ENCODE assay signal across 8 cellular contexts in the genomic region with DNA sequence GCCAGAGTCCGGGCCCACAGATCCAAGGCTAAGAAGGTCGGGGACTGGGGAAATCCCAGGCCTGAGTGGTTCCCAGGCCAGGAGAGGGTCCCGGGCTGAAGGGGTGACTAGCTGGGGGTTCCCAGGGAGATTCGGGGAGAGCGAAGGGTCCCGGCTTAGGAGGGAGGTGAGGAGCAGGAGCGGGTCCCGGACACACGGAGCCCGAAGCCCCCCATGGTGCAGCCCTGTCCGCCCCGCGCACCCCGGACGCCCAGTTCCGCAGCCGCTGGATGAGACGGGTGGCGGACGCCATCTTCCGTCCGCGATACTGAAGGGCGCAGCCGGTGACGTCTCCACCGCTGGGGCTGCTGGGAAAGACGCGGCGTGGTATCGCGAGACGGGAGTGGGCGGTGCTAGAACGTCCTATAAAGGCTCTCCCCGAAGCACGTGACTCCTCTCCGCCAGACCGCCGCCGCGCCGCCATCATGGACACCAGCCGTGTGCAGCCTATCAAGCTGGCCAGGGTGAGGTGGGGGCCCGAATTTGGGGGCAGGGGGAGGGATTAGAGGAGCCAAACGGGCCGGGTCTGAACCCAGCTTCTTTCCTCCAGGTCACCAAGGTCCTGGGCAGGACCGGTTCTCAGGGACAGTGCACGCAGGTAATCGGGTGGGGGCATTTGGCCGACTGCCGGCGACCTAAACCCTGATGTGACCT. TPM values are rescaled to one million over a fixed set of nuclear protein-coding genes. Genes with fewer than 3 reads are reported as not detected.
DNase-seq lines count a peak whose midpoint lies in the region; ATAC-seq and TF ChIP-seq lines count a peak whose summit lies in the region.

NDUFA7 (minus strand) TSS at position 309 of the 693 bp plus-strand sequence; CDS start at position 292, 17 bp downstream.
RPS28 (plus strand) TSS at position 430 of the 693 bp plus-strand sequence; CDS start at position 465, 35 bp downstream.

- no peaks in the 10 kb centered on the region for H3K9me3 ChIP-seq in heart left ventricle
- no peaks in the 10 kb centered on the region for H3K9me3 ChIP-seq in upper lobe of left lung

- in situ Hi-C loops in GM13976 (cut with MboI; ENCODE audit: low sequenced_read_pairs, unreplicated experiment): no loop called here

- H3K27me3 ChIP-seq in heart left ventricle: no peaks in the 10 kb centered on the region
- no peaks in the 10 kb centered on the region for H3K27me3 ChIP-seq in upper lobe of left lung

- peak within 1 kb of the TSS; percentile 89 to 97 (median 92) for H3K27ac ChIP-seq in heart left ventricle
- H3K27ac ChIP-seq in upper lobe of left lung: peak within 1 kb of the TSS; percentile 89 to 95 (median 92)

- intact Hi-C loops in T-helper 1 cell treated with Interleukin-12 subunit alpha and Interleukin-12 subunit beta and Interleukin-4 antibody, amounts not matched to agents 30 ng/mL and 1 ng/mL, for 36 hours (cut with micrococcal nuclease): loop anchor here (1.0 to 10.0 kb wide), 7 partner anchors 13 to 396 kb away; partner anchors contain the start of genes CD320, CTXN1, HNRNPM and MARCHF2
- intact Hi-C loops in heart left ventricle (cut with DNase I) (loop anchor here in 2 of 10 donors (5.0 to 10.0 kb wide), 2 partner anchors 54 to 56 kb away; no protein-coding TSS in a partner anchor), posterior vena cava (cut with DNase I) (no loop called here)

- TF ChIP-seq CTCF in GM13976 (IDR thresholded peaks at IDR 0.05; ENCODE audit: borderline replicate concordance, control extremely low read depth, extremely low read depth, insufficient read depth, missing control alignments): peak; percentile 63
- peak; percentile 17 to 60 (median 40) for TF ChIP-seq CTCF in heart left ventricle (IDR thresholded peaks at IDR 0.05)
- TF ChIP-seq CTCF in upper lobe of left lung (IDR thresholded peaks at IDR 0.05): peak in 5 of 6 experiments; percentile 40 to 86 (median 47)

- peaks cover 5 to 54% (median 38%) of the 10 kb centered on the region in 12 donors for H3K4me1 ChIP-seq in heart left ventricle
- peaks cover 34 to 42% (median 36%) of the 10 kb centered on the region in 4 donors for H3K4me1 ChIP-seq in upper lobe of left lung

- DNase-seq in GM13976 (ENCODE audit: low spot score) (peak; percentile 99), NCI-H1694 (lab: John Stamatoyannopoulos, UW) (peak; percentile 88), amniotic epithelial cell (ENCODE audit: low read depth) (peak; percentile 89), heart left ventricle (peak; percentile 96 to 99 (median 98)), posterior vena cava (ENCODE audit: low spot score) (peak; percentile 99), upper lobe of left lung (peak; percentile 95 to 97)

- ATAC-seq in HG02884 (IDR thresholded peaks at IDR 0.05; ENCODE audit: unreplicated experiment): peak; percentile 79
- peak; percentile 93 to 96 (median 95) for ATAC-seq in heart left ventricle
- ATAC-seq in upper lobe of left lung (ENCODE audit: low FRiP score in 2 of 2): peak; percentile 95 to 97

- WGBS in heart left ventricle, 4 donors: 0 to 1% (median 0%) methylated on average over 33 to 53 of the region's 53 CpGs
- 1% methylated on average over 23 to 41 of the region's 53 CpGs for WGBS in upper lobe of left lung, 2 donors

- peaks cover 0 to 35% (median 26%) of the 10 kb centered on the region in 9 donors for H3K36me3 ChIP-seq in heart left ventricle
- peaks cover 0 to 37% (median 20%) of the 10 kb centered on the region in 4 donors for H3K36me3 ChIP-seq in upper lobe of left lung

- H3K4me3 ChIP-seq in heart left ventricle: peak within 1 kb of the TSS; percentile 58 to 98 (median 79)
- peak within 1 kb of the TSS; percentile 57 to 82 (median 70) for H3K4me3 ChIP-seq in upper lobe of left lung

- peak in 1 of 4 donors; percentile 88 for TF ChIP-seq EP300 in upper lobe of left lung (IDR thresholded peaks at IDR 0.05)

- TF ChIP-seq POLR2A in heart left ventricle (IDR thresholded peaks at IDR 0.05) (peak; percentile 12 to 93), upper lobe of left lung (IDR thresholded peaks at IDR 0.05) (peak; percentile 83 to 95 (median 89))

RNA-seq across cellular contexts. Expression of gene NDUFA7, which starts in this region (rescaled TPM):
- 45.6 and 46.6 TPM in 2 replicates for total RNA-seq in T-helper 1 cell treated with Interleukin-12 subunit alpha and Interleukin-12 subunit beta and Interleukin-4 antibody, amounts not matched to agents 30 ng/mL and 1 ng/mL, for 36 hours
- total RNA-seq in heart left ventricle (100 to 1,000 TPM in 4 of 9 donors, 10 to 100 TPM in 5; 74.5 to 179 (median 93.6) TPM), posterior vena cava (10 to 100 TPM; 29.8 to 31.2 TPM), upper lobe of left lung (10 to 100 TPM; 13.6 to 50.9 (median 31.1) TPM)
- polyA plus RNA-seq in heart left ventricle: 100 to 1,000 TPM; 168 to 393 TPM

RNA-seq across cellular contexts. Expression of gene RPS28, which starts in this region (rescaled TPM):
- 1,918 and 1,996 TPM in 2 replicates for total RNA-seq in T-helper 1 cell treated with Interleukin-12 subunit alpha and Interleukin-12 subunit beta and Interleukin-4 antibody, amounts not matched to agents 30 ng/mL and 1 ng/mL, for 36 hours
- total RNA-seq in heart left ventricle (1,000 to 10,000 TPM in 6 of 9 donors, 100 to 1,000 TPM in 3; 271 to 1,278 (median 1,186) TPM), posterior vena cava (100 to 1,000 TPM; 798 to 911 TPM), upper lobe of left lung (1,000 to 10,000 TPM in 2 of 6 donors, 100 to 1,000 TPM in 4; 282 to 1,919 (median 843) TPM)
- 100 to 1,000 TPM; 410 to 899 TPM for polyA plus RNA-seq in heart left ventricle

Comparison
In these comparisons a context has a peak if more than half of its experiments do, and no peak if none do; other contexts are left out.
1. Peak in every context shown above with its lines: DNase-seq, ATAC-seq, H3K4me3 ChIP-seq and H3K27ac ChIP-seq.